ENCODE assay signal across 20 cellular contexts in the genomic region with DNA sequence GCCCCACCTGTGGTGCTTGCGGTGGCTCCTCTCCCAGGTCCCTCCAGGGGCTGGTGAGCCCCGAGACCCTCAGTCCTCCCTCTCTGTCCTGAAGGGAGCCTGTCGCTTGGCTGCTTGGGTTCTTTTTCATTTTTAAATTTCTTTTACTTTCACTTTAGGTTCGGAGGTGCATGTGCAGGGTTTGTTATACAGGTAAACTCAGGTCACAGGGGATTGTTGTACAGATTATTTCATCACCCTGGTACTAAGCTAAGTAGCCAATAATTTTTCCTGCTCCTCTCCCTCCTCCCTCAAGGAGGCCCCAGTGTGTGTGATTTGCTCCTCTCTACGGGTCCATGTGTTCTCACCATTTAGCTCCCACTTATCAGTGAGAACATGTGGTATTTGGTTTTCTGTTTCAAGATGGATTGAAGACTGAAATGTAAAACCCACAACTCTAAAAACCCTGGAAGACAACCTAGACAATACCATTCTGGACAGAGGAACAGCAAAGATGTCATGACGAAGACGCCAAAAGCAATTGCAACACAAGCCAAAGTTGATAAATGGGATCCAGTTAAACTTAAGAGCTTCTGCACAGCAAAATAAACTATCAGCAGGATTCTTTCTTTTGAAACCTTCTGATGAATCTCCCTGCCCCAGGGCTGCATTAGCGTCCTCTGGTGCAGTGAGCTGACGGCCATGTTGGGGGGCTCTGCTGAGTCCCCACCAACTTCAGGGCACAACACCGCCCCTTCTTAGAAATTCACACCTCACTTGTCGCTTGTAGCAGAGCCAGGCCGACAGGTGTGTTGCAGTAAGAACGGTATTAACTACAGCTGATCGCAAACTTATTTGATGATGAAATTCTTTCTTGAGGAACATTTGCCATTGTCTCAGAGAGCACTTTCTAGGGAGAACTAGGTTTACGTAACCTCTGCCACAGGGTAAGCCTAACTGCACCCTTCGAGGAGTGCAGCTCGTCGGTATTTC.
DNase-seq lines count a peak whose midpoint lies in the region; ATAC-seq and TF ChIP-seq lines count a peak whose summit lies in the region.
"Had no signal": no experiment of that assay in that cellular context is flagged by ENCODE, and none has a peak within 500 bp of the region (broad histone marks: within the 10 kb centered on the region; RNA-seq: fewer than 3 reads in every experiment).

No MANE protein-coding gene starts in this region.

- H3K4me1 ChIP-seq in liver (ENCODE audit: control insufficient read depth in 4 of 4, insufficient read depth in 4 of 4, low read length in 3 of 4) (peaks cover 6 to 50% (median 45%) of the 10 kb centered on the region in 4 donors), upper lobe of left lung (peaks cover 16 to 45% (median 34%) of the 10 kb centered on the region in 4 donors)

- H3K27me3 ChIP-seq in liver (ENCODE audit: control insufficient read depth in 4 of 4, insufficient read depth in 4 of 4, low read length in 3 of 4) (no peaks in the 10 kb centered on the region), upper lobe of left lung (no peaks in the 10 kb centered on the region)
- H3K27me3 ChIP-seq: transverse colon had no signal

- H3K27ac Mint-ChIP-seq in activated CD8-positive, alpha-beta memory T cell treated with anti-CD3 and anti-CD28 coated beads, Interleukin-2, amount 10 ng/mL, durations not matched to agents 7 days and 5 days, result peak overlapping the region; percentile 30

- H3K4me3 Mint-ChIP-seq in activated CD8-positive, alpha-beta memory T cell treated with anti-CD3 and anti-CD28 coated beads, Interleukin-2, amount 10 ng/mL, durations not matched to agents 7 days and 5 days, result peak overlapping the region; percentile 19
- H3K4me3 Mint-ChIP-seq: activated B cell treated with CpG ODN at 0.5 μM for 24 hours, neural crest cell had no signal

- no peaks in the 10 kb centered on the region for H3K9me3 ChIP-seq in liver (ENCODE audit: control insufficient read depth in 4 of 4, low read length in 3 of 4)
- H3K9me3 ChIP-seq in upper lobe of left lung, result no peaks in the 10 kb centered on the region
- H3K9me3 ChIP-seq: transverse colon had no signal

- peak overlapping the region in 1 of 2 donors; percentile 30 for H3K9ac ChIP-seq in liver (ENCODE audit: low read depth in 1 of 2, low read length in 2 of 2)

- TF ChIP-seq RAD21 in liver (IDR thresholded peaks at IDR 0.05), result no peak

- WGBS in liver, result 81% methylated on average over 18 of the region's 18 CpGs
- 73 to 82% methylated on average over 18 of the region's 18 CpGs for WGBS in upper lobe of left lung, 2 donors

- no peak for TF ChIP-seq EP300 in upper lobe of left lung (IDR thresholded peaks at IDR 0.05)

- no peak for TF ChIP-seq POLR2A in upper lobe of left lung (IDR thresholded peaks at IDR 0.05)

- peak overlapping the region; percentile 98 for H3K27ac ChIP-seq in VCaP
- peak overlapping the region; percentile 62 to 70 for H3K27ac ChIP-seq in liver (ENCODE audit: low read depth in 1 of 2, low read length in 2 of 2)
- peak overlapping the region; percentile 22 to 61 (median 50) for H3K27ac ChIP-seq in upper lobe of left lung
- H3K27ac ChIP-seq: HL-60, transverse colon had no signal

- CTCF ChIA-PET in activated CD8-positive, alpha-beta memory T cell treated with anti-CD3 and anti-CD28 coated beads, Interleukin-2, amount 10 ng/mL, durations not matched to agents 7 days and 5 days (lab: Charles Lee), result interaction anchor here (0.9 to 1.4 kb wide), 5 partner anchors 20 to 156 kb away, joined by 3 to 5 read pairs (median 4); no protein-coding TSS in a partner anchor

- H3K4me3 ChIP-seq in liver (ENCODE audit: low read depth in 1 of 3, low read length in 3 of 3) (peak overlapping the region in 1 of 3 donors; percentile 20), upper lobe of left lung (no peak overlapping the region)
- H3K4me3 ChIP-seq: transverse colon had no signal

- TF ChIP-seq CTCF in VCaP (conservative IDR thresholded peaks at IDR 0.05), result no peak
- no peak for TF ChIP-seq CTCF in liver (IDR thresholded peaks at IDR 0.05; ENCODE audit: low read depth, low read length, missing input control)
- no peak for TF ChIP-seq CTCF in upper lobe of left lung (IDR thresholded peaks at IDR 0.05)

- H3K27me3 Mint-ChIP-seq in activated CD8-positive, alpha-beta memory T cell treated with anti-CD3 and anti-CD28 coated beads, Interleukin-2, amount 10 ng/mL, durations not matched to agents 7 days and 5 days, result no peaks in the 10 kb centered on the region
- H3K27me3 Mint-ChIP-seq: activated B cell treated with CpG ODN at 0.5 μM for 24 hours, IgD-negative memory B cell had no signal

- H3K36me3 Mint-ChIP-seq in activated CD8-positive, alpha-beta memory T cell treated with anti-CD3 and anti-CD28 coated beads, Interleukin-2, amount 10 ng/mL, durations not matched to agents 7 days and 5 days, result peaks cover 27% of the 10 kb centered on the region

- ATAC-seq in activated CD8-positive, alpha-beta memory T cell treated with anti-CD3 and anti-CD28 coated beads, Interleukin-2, amount 10 ng/mL, durations not matched to agents 7 days and 5 days, result peak; percentile 23
- no peak for ATAC-seq in upper lobe of left lung (ENCODE audit: low FRiP score in 2 of 2)

- DNase-seq in activated CD8-positive, alpha-beta memory T cell treated with anti-CD3 and anti-CD28 coated beads, Interleukin-2, amount 10 ng/mL, durations not matched to agents 7 days and 5 days, result no peak
- no peak for DNase-seq in activated CD8-positive, alpha-beta memory T cell treated with anti-CD3 and anti-CD28 coated beads, Interleukin-2, amount 50 U/mL, for 4 hours
- no peak for DNase-seq in upper lobe of left lung
- no peak for DNase-seq in C1 segment of cervical spinal cord (lab: John Stamatoyannopoulos, UW)
- no peak for DNase-seq in NCI-H146 (lab: John Stamatoyannopoulos, UW)
- no peak for DNase-seq in medulla oblongata (ENCODE audit: extremely low spot score)
- DNase-seq: activated B cell treated with CpG ODN at 0.5 μM for 24 hours, activated gamma-delta T cell treated with Interleukin-2 at 50 U/mL for 16 hours, COR-L47, hippocampal formation, mesendoderm, NCI-H2029 treated with DMSO at 0.1 percent for 48 hours, NCI-H526, SHP77, transverse colon had no signal

- no peaks in the 10 kb centered on the region for H3K9me3 Mint-ChIP-seq in activated CD8-positive, alpha-beta memory T cell treated with anti-CD3 and anti-CD28 coated beads, Interleukin-2, amount 10 ng/mL, durations not matched to agents 7 days and 5 days (ENCODE audit: low read depth)
- H3K9me3 Mint-ChIP-seq: activated B cell treated with CpG ODN at 0.5 μM for 24 hours had no signal

- H3K4me1 Mint-ChIP-seq in activated CD8-positive, alpha-beta memory T cell treated with anti-CD3 and anti-CD28 coated beads, Interleukin-2, amount 10 ng/mL, durations not matched to agents 7 days and 5 days, result peaks cover 7% of the 10 kb centered on the region

- H3K36me3 ChIP-seq in liver (ENCODE audit: control insufficient read depth in 4 of 4, insufficient read depth in 3 of 4, low read depth in 1 of 4, low read length in 3 of 4) (peaks cover 2 to 7% (median 3%) of the 10 kb centered on the region in 4 donors), upper lobe of left lung (peaks cover 0 to 56% (median 20%) of the 10 kb centered on the region in 4 donors)

TF ChIP-seq in liver, 16 proteins besides CTCF, POLR2A, EP300 and RAD21:
- no peak for TF ChIP-seq TAF1 (conservative IDR thresholded peaks at IDR 0.05)
- peak; percentile 34 for TF ChIP-seq SP1 (IDR thresholded peaks at IDR 0.05)
- TF ChIP-seq RXRA (IDR thresholded peaks at IDR 0.05), result peak; percentile 53 to 72
- TF ChIP-seq HNF4A (conservative IDR thresholded peaks at IDR 0.05), result no peak
- no peak for TF ChIP-seq EGR1 (IDR thresholded peaks at IDR 0.05; ENCODE audit: low read depth in 2 of 2)
- no peak for TF ChIP-seq FOXA2 (IDR thresholded peaks at IDR 0.05)
- TF ChIP-seq, protein P1, sequence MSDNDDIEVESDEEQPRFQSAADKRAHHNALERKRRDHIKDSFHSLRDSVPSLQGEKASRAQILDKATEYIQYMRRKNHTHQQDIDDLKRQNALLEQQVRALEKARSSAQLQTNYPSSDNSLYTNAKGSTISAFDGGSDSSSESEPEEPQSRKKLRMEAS (IDR thresholded peaks at IDR 0.05), result no peak
- peak; percentile 78 for TF ChIP-seq ATF3 (IDR thresholded peaks at IDR 0.05)
- no peak for TF ChIP-seq JUND (IDR thresholded peaks at IDR 0.05)
- TF ChIP-seq YY1 (IDR thresholded peaks at IDR 0.05), result no peak
- no peak for TF ChIP-seq FOXA1 (IDR thresholded peaks at IDR 0.05)
- TF ChIP-seq GABPA (IDR thresholded peaks at IDR 0.05 in 1 of 2, conservative IDR thresholded peaks at IDR 0.05 in 1 of 2), result no peak
- TF ChIP-seq HNF4G (IDR thresholded peaks at IDR 0.05), result no peak
TF ChIP-seq in liver: peak in this region for 3.
